Comparison of ENCODE assay signal across 32 cellular contexts in genomic region chr15:79341361-79341760, GRCh38. TPM values are rescaled to one million over a fixed set of nuclear protein-coding genes. Genes with fewer than 3 reads are reported as not detected.
"Had no signal": no experiment of that assay in that cellular context is flagged by ENCODE, and none has a peak within 500 bp of the region (broad histone marks: within the 10 kb centered on the region; RNA-seq: fewer than 3 reads in every experiment).

No MANE protein-coding gene starts in this region.

- H3K4me1 ChIP-seq: colonic mucosa, left lung, lower lobe of right lung, thyroid gland, upper lobe of right lung had no signal

- H3K9me3 ChIP-seq: colonic mucosa, left lung, lower lobe of right lung, thyroid gland, upper lobe of right lung had no signal

- H3K27me3 ChIP-seq: colonic mucosa, heart left ventricle, left lung, thyroid gland, upper lobe of right lung had no signal

- H3K27ac ChIP-seq: colonic mucosa, heart left ventricle, left lung, lower lobe of right lung, skin epidermis, thyroid gland, upper lobe of right lung had no signal

- H3K36me3 ChIP-seq: colonic mucosa, heart left ventricle, left lung, lower lobe of right lung, thyroid gland, upper lobe of right lung had no signal

- ATAC-seq: activated T-cell treated with anti-CD3 and anti-CD28 coated beads, Interleukin-2, amount 50 U/mL, for 72 hours; effector memory CD8-positive, alpha-beta T cell; heart left ventricle; left lung; lower lobe of right lung; sciatic nerve; stimulated activated memory B cell treated with anti-CD40 and anti-IgM and Interleukin-4, amounts not matched to agents 10 μg/mL and 1 μg/mL and 100 μg/mL, for 72 hours; stimulated activated naive CD8-positive, alpha-beta T cell treated with anti-CD3 and anti-CD28 coated beads, Interleukin-15, amount 100 ng/mL, for 72 hours; upper lobe of right lung had no signal

- H3K4me3 Mint-ChIP-seq: activated naive CD8-positive, alpha-beta T cell; activated T-cell treated with anti-CD3 and anti-CD28 coated beads, Interleukin-2, amount 50 U/mL, for 72 hours; central memory CD8-positive, alpha-beta T cell; effector memory CD8-positive, alpha-beta T cell; nephron; stimulated activated memory B cell treated with anti-CD40 and anti-IgM and Interleukin-4, amounts not matched to agents 10 μg/mL and 1 μg/mL and 100 μg/mL, for 72 hours; stimulated activated naive CD8-positive, alpha-beta T cell treated with anti-CD3 and anti-CD28 coated beads, Interleukin-15, amount 100 ng/mL, for 72 hours; T-helper 2 cell treated with Interferon-gamma antibody and Interleukin-4, amounts not matched to agents 5 μg/mL and 100 μg/mL, for 36 hours had no signal

- H3K27me3 Mint-ChIP-seq: activated naive CD8-positive, alpha-beta T cell; central memory CD8-positive, alpha-beta T cell; effector memory CD8-positive, alpha-beta T cell; progenitor cell of endocrine pancreas; stimulated activated memory B cell treated with anti-CD40 and anti-IgM and Interleukin-4, amounts not matched to agents 10 μg/mL and 1 μg/mL and 100 μg/mL, for 72 hours; stimulated activated naive CD8-positive, alpha-beta T cell treated with anti-CD3 and anti-CD28 coated beads, Interleukin-15, amount 100 ng/mL, for 72 hours had no signal

- H3K4me1 Mint-ChIP-seq: central memory CD8-positive, alpha-beta T cell; stimulated activated memory B cell treated with anti-CD40 and anti-IgM and Interleukin-4, amounts not matched to agents 10 μg/mL and 1 μg/mL and 100 μg/mL, for 72 hours; stimulated activated naive CD8-positive, alpha-beta T cell treated with anti-CD3 and anti-CD28 coated beads, Interleukin-15, amount 100 ng/mL, for 72 hours had no signal

- H3K4me3 ChIP-seq: colonic mucosa, heart left ventricle, left lung, lower lobe of right lung, skin epidermis, thyroid gland, upper lobe of right lung had no signal

- DNase-seq: activated CD4-positive, alpha-beta T cell treated with anti-CD3 and anti-CD28 coated beads for 4 hours; activated CD4-positive, alpha-beta T cell treated with anti-CD3 and anti-CD28 coated beads, Interleukin-2, amount 50 U/mL, for 4 hours; activated naive CD4-positive, alpha-beta T cell treated with Interleukin-2 at 50 U/mL for 16 hours; activated T-cell treated with anti-CD3 and anti-CD28 coated beads for 4 hours; activated T-cell treated with anti-CD3 and anti-CD28 coated beads, Interleukin-2, amount 50 U/mL, for 72 hours; colonic mucosa; effector memory CD8-positive, alpha-beta T cell; erythroblast; foreskin fibroblast; heart left ventricle; kidney glomerular epithelial cell; left lung; lower lobe of right lung; mesenchymal stem cell; retina; stimulated activated CD4-positive, alpha-beta T cell treated with anti-CD3 and anti-CD28 coated beads, Interleukin-4, amount 100 ng/mL, for 4 hours; stimulated activated CD8-positive, alpha-beta memory T cell treated with anti-CD3 and anti-CD28 coated beads, Interleukin-4, amount 100 ng/mL, for 48 hours; stimulated activated naive CD8-positive, alpha-beta T cell treated with anti-CD3 and anti-CD28 coated beads, Interleukin-15, amount 100 ng/mL, for 72 hours; T-helper 1 cell; thyroid gland; upper lobe of right lung had no signal

- H3K9me3 Mint-ChIP-seq: activated T-cell treated with anti-CD3 and anti-CD28 coated beads, Interleukin-2, amount 50 U/mL, for 72 hours; central memory CD8-positive, alpha-beta T cell; effector memory CD8-positive, alpha-beta T cell; nephron; stimulated activated memory B cell treated with anti-CD40 and anti-IgM and Interleukin-4, amounts not matched to agents 10 μg/mL and 1 μg/mL and 100 μg/mL, for 72 hours; stimulated activated naive CD8-positive, alpha-beta T cell treated with anti-CD3 and anti-CD28 coated beads, Interleukin-15, amount 100 ng/mL, for 72 hours; T-helper 2 cell treated with Interferon-gamma antibody and Interleukin-4, amounts not matched to agents 5 μg/mL and 100 μg/mL, for 36 hours had no signal

- H3K27ac Mint-ChIP-seq: activated naive CD8-positive, alpha-beta T cell; activated T-cell treated with anti-CD3 and anti-CD28 coated beads, Interleukin-2, amount 50 U/mL, for 72 hours; effector memory CD8-positive, alpha-beta T cell; progenitor cell of endocrine pancreas; stimulated activated memory B cell treated with anti-CD40 and anti-IgM and Interleukin-4, amounts not matched to agents 10 μg/mL and 1 μg/mL and 100 μg/mL, for 72 hours; stimulated activated naive CD8-positive, alpha-beta T cell treated with anti-CD3 and anti-CD28 coated beads, Interleukin-15, amount 100 ng/mL, for 72 hours; T-helper 2 cell treated with Interferon-gamma antibody and Interleukin-4, amounts not matched to agents 5 μg/mL and 100 μg/mL, for 36 hours had no signal

RNA-seq across cellular contexts. Expression of gene ANKRD34C, which starts 58.8 kb away (rescaled TPM):
- total RNA-seq: activated T-cell treated with anti-CD3 and anti-CD28 coated beads, Interleukin-2, amount 50 U/mL, for 72 hours; bronchial epithelial cell; colonic mucosa; dermis microvascular lymphatic vessel endothelial cell; left lung; lower lobe of right lung; mononuclear cell; progenitor cell of endocrine pancreas; upper lobe of right lung had no signal
